Comparison of ENCODE assay signal across 9 cellular contexts in genomic region chr19:15251749-15252397, GRCh38. TPM values are rescaled to one million over a fixed set of nuclear protein-coding genes. Genes with fewer than 3 reads are reported as not detected.
DNase-seq lines count a peak whose midpoint lies in the region; TF ChIP-seq lines count a peak whose summit lies in the region.
"Had no signal": no experiment of that assay in that cellular context is flagged by ENCODE, and none has a peak within 500 bp of the region (broad histone marks: within the 10 kb centered on the region; RNA-seq: fewer than 3 reads in every experiment).

No MANE protein-coding gene starts in this region.

- no peak overlapping the region for H2AFZ ChIP-seq in mammary epithelial cell (ENCODE audit: low read depth, low read length)

- TF ChIP-seq CTCF in mammary epithelial cell (conservative IDR thresholded peaks at IDR 0.05 in 1 of 2, IDR thresholded peaks at IDR 0.05 in 1 of 2; ENCODE audit: extremely low read depth in 1 of 2, insufficient read depth in 1 of 2, low read depth in 1 of 2, low read length in 2 of 2) (peak; percentile 39 to 40), thyroid gland (IDR thresholded peaks at IDR 0.05) (peak in 2 of 6 experiments; percentile 7 to 21)

- DNase-seq in NCI-H2196 (lab: John Stamatoyannopoulos, UW; ENCODE audit: unreplicated experiment) (peak; percentile 29), NCI-H2196 treated with DMSO at 0.1 percent for 48 hours (lab: John Stamatoyannopoulos, UW; ENCODE audit: unreplicated experiment) (no peak), mammary epithelial cell (peak; percentile 61), left kidney (ENCODE audit: low read depth, low spot score) (peak; percentile 98), thyroid gland (peak; percentile 30 to 38), SIG-M5 treated with dmso at 0.1 percent for 504 hours (lab: John Stamatoyannopoulos, UW; ENCODE audit: unreplicated experiment) (no peak), NCI-H2107 (lab: John Stamatoyannopoulos, UW) (no peak)
- no peak for DNase-seq in effector CD8-positive, alpha-beta T cell (lab: John Stamatoyannopoulos, UW)
- DNase-seq: activated B cell treated with CpG ODN at 0.5 μM for 24 hours had no signal

- peak overlapping the region; percentile 20 for H3K4me2 ChIP-seq in mammary epithelial cell (ENCODE audit: insufficient read depth, low read depth, low read length)

- in situ Hi-C loops in mammary epithelial cell (cut with MboI; ENCODE audit: low sequenced_read_pairs in 2 of 2), result loop anchor here in 1 of 2 donors (10.0 kb wide), 1 partner anchor 157 kb away; no protein-coding TSS in a partner anchor

- BruUV-seq in mammary epithelial cell (replicated peaks; lab: Mats Ljungman, UMichigan), result no TSS peak

- no peaks in the 10 kb centered on the region for H3K9me3 ChIP-seq in mammary epithelial cell (replicated peaks; ENCODE audit: insufficient read depth, low read length)
- no peaks in the 10 kb centered on the region for H3K9me3 ChIP-seq in thyroid gland

- peaks cover 22% of the 10 kb centered on the region for H3K36me3 ChIP-seq in mammary epithelial cell (ENCODE audit: insufficient read depth, low read length)
- H3K36me3 ChIP-seq in thyroid gland, result peaks cover 61 to 64% of the 10 kb centered on the region in 2 donors

- no peak for TF ChIP-seq POLR2A in thyroid gland (IDR thresholded peaks at IDR 0.05)

- H3K27me3 ChIP-seq in mammary epithelial cell (ENCODE audit: insufficient read depth, low read length), result no peaks in the 10 kb centered on the region
- no peaks in the 10 kb centered on the region for H3K27me3 ChIP-seq in thyroid gland

- peaks cover 74% of the 10 kb centered on the region for H3K79me2 ChIP-seq in mammary epithelial cell (ENCODE audit: insufficient read depth, low read length)

- WGBS in mammary epithelial cell (ENCODE audit: low coverage, missing lambda C conversion rate), result 35% methylated on average over 11 of the region's 14 CpGs
- WGBS in thyroid gland, 2 donors, result 68 to 69% methylated on average over 14 of the region's 14 CpGs

- H3K4me1 ChIP-seq in mammary epithelial cell (ENCODE audit: insufficient read depth, low read length) (peaks cover 42% of the 10 kb centered on the region), thyroid gland (peaks cover 4 to 61% of the 10 kb centered on the region in 2 donors)

- CTCF ChIA-PET in mammary epithelial cell (lab: Charles Lee; ENCODE audit: low non-redundant PET), result interaction anchor here (0.6 to 1.2 kb wide), 2 partner anchors 56 to 697 kb away, joined by 5 to 11 read pairs; no protein-coding TSS in a partner anchor

- dilution Hi-C loops in mammary epithelial cell (cut with HindIII; ENCODE audit: low sequenced_read_pairs), result no loop called here

- H3K9ac ChIP-seq in mammary epithelial cell (ENCODE audit: insufficient read depth, low read length), result no peak overlapping the region

- H3K4me3 ChIP-seq in mammary epithelial cell (replicated peaks in 1 of 3; ENCODE audit: insufficient read depth in 1 of 3, low read depth in 2 of 3, low read length in 3 of 3) (no peak overlapping the region), thyroid gland (replicated peaks in 1 of 3) (no peak overlapping the region)

- H4K20me1 ChIP-seq in mammary epithelial cell (ENCODE audit: insufficient read depth, low read length), result peaks cover 5% of the 10 kb centered on the region

- intact Hi-C loops in mammary epithelial cell (cut with micrococcal nuclease), result no loop called here
- intact Hi-C loops in thyroid gland (cut with DNase I), result no loop called here

- H3K27ac ChIP-seq in mammary epithelial cell (ENCODE audit: insufficient read depth, low read depth, low read length) (no peak overlapping the region), thyroid gland (peak overlapping the region in 2 of 3 donors; percentile 69 to 76)

RNA-seq across cellular contexts. Expression of gene EPHX3, which starts 19.6 kb away (rescaled TPM):
- total RNA-seq in mammary epithelial cell, result under 1 TPM; 0.17 to 0.47 TPM
- 0.06 TPM for polyA plus RNA-seq in mammary epithelial cell
- polyA minus RNA-seq in mammary epithelial cell, result not detected
- total RNA-seq in thyroid gland, result 1 to 10 TPM in 1 of 4 donors, under 1 TPM in 1, not detected in 2; 0.59 to 1.1 TPM
- total RNA-seq: activated B cell treated with CpG ODN at 0.5 μM for 24 hours had no signal

RNA-seq across cellular contexts. Expression of gene NOTCH3, which starts 51.1 kb away (rescaled TPM):
- total RNA-seq in mammary epithelial cell (10 to 100 TPM; 15.1 to 44.7 TPM), thyroid gland (10 to 100 TPM; 10.9 to 53.9 (median 20.0) TPM)
- 7.3 TPM for polyA plus RNA-seq in mammary epithelial cell
- 50.0 TPM for polyA minus RNA-seq in mammary epithelial cell
- total RNA-seq: activated B cell treated with CpG ODN at 0.5 μM for 24 hours had no signal

Comparison
In these comparisons a context has a peak if more than half of its experiments do, and no peak if none do; other contexts are left out.
1. DNase-seq: peak in NCI-H2196 (single experiment), mammary epithelial cell (single experiment), left kidney (single experiment) and thyroid gland (2 of 2); none in NCI-H2196 treated with DMSO at 0.1 percent for 48 hours (single experiment), SIG-M5 treated with dmso at 0.1 percent for 504 hours (single experiment), NCI-H2107 (single experiment) and effector CD8-positive, alpha-beta T cell (single experiment).